In the genomic region with DNA sequence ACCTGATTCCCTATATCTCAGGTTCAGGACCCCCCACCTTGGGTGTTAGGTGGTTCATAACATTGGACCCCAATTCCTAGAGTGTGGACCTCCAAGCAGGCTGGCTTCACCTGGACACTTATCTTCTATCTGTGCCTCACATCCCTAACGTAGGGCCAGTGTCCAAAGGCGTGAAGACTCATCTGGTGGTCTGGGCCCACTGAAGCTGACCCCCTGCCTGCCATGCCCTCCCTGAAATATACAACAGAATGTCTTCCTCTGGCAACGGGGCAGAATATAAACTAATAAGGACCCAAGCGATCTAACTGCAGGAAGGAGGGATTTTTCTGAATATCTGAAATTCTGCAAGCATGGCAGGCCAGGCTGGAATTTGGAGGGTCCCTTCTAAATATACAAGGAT, we compare ENCODE assay signal across 19 cellular contexts. TPM values are rescaled to one million over a fixed set of nuclear protein-coding genes. Genes with fewer than 3 reads are reported as not detected.
DNase-seq lines count a peak whose midpoint lies in the region; ATAC-seq and TF ChIP-seq lines count a peak whose summit lies in the region.
"Had no signal": no experiment of that assay in that cellular context is flagged by ENCODE, and none has a peak within 500 bp of the region (broad histone marks: within the 10 kb centered on the region; RNA-seq: fewer than 3 reads in every experiment).

No MANE protein-coding gene starts in this region.

- H3K36me3 ChIP-seq in PC-9 (ENCODE audit: low read depth): peaks cover 5% of the 10 kb centered on the region; the same call in 1 of the 2 replicates
- H3K36me3 ChIP-seq: BLaER1 had no signal

- H3K4me1 ChIP-seq in PC-9 (replicated peaks; ENCODE audit: insufficient read depth): peaks cover 28% of the 10 kb centered on the region
- H3K4me1 ChIP-seq: BLaER1, Caco-2 had no signal

- H3K4me2 ChIP-seq in PC-9: peak overlapping the region; percentile 81
- H3K4me2 ChIP-seq: BLaER1 had no signal

- no peak overlapping the region for H2AFZ ChIP-seq in PC-9

- H3K27me3 Mint-ChIP-seq in central memory CD8-positive, alpha-beta T cell: peaks cover 100% of the 10 kb centered on the region

- H3K27ac ChIP-seq in PC-9: no peak overlapping the region
- H3K27ac ChIP-seq: BLaER1, C4-2B had no signal

- H3F3A ChIP-seq in PC-9 (ENCODE audit: insufficient read depth, low read depth): peaks cover 9% of the 10 kb centered on the region; the same call in 1 of the 2 replicates

- no peaks in the 10 kb centered on the region for H3K27me3 ChIP-seq in PC-9 (ENCODE audit: insufficient read depth, low read depth)

- intact Hi-C loops in PC-9 (cut with micrococcal nuclease; ENCODE audit: unreplicated experiment): no loop called here

- H3K9me3 ChIP-seq in PC-9 (ENCODE audit: insufficient read depth, low read depth): no peaks in the 10 kb centered on the region
- H3K9me3 ChIP-seq: Caco-2 had no signal

- no peak overlapping the region for H3K4me3 ChIP-seq in PC-9
- H3K4me3 ChIP-seq: BLaER1 had no signal

- H3K9me3 Mint-ChIP-seq in central memory CD8-positive, alpha-beta T cell: no peaks in the 10 kb centered on the region
- H3K9me3 Mint-ChIP-seq: CD8-positive, alpha-beta T cell had no signal

- H3K4me1 Mint-ChIP-seq in central memory CD8-positive, alpha-beta T cell: no peaks in the 10 kb centered on the region
- H3K4me1 Mint-ChIP-seq: B cell had no signal

- no peaks in the 10 kb centered on the region; the same call in 1 of the 2 replicates for H4K20me1 ChIP-seq in PC-9 (ENCODE audit: insufficient read depth)

- no peaks in the 10 kb centered on the region for H3K9me2 ChIP-seq in PC-9 (ENCODE audit: insufficient read depth)

- H3K27ac Mint-ChIP-seq in central memory CD8-positive, alpha-beta T cell (ENCODE audit: low read depth): peak overlapping the region; percentile 48
- H3K27ac Mint-ChIP-seq: B cell; CD4-positive, CD25-positive, alpha-beta regulatory T cell; CD8-positive, alpha-beta T cell had no signal

- no peak overlapping the region for H3K4me3 Mint-ChIP-seq in central memory CD8-positive, alpha-beta T cell
- H3K4me3 Mint-ChIP-seq: B cell; CD4-positive, CD25-positive, alpha-beta regulatory T cell; CD8-positive, alpha-beta T cell; H9 had no signal

- H3K36me3 Mint-ChIP-seq in central memory CD8-positive, alpha-beta T cell (ENCODE audit: insufficient read depth): peaks cover 8% of the 10 kb centered on the region
- H3K36me3 Mint-ChIP-seq: CD4-positive, CD25-positive, alpha-beta regulatory T cell; CD8-positive, alpha-beta T cell had no signal

- no TSS peak for BruUV-seq in PC-9 (replicated peaks; lab: Mats Ljungman, UMichigan)

- no peak for TF ChIP-seq CTCF in PC-9 (conservative IDR thresholded peaks at IDR 0.05)

- DNase-seq in PC-9 (no peak), islet precursor cell (peak; percentile 17)
- no peak for DNase-seq in central memory CD8-positive, alpha-beta T cell (ENCODE audit: low spot score in 2 of 2)
- no peak for DNase-seq in stimulated activated CD4-positive, alpha-beta T cell treated with anti-CD3 and anti-CD28 coated beads, Interleukin-4, amount 100 ng/mL, for 1 hour
- no peak for DNase-seq in stimulated activated naive CD4-positive, alpha-beta T cell treated with Interleukin-2 at 50 U/mL for 16 hours (lab: John Stamatoyannopoulos, UW)
- DNase-seq: Caco-2; CD4-positive, CD25-positive, alpha-beta regulatory T cell; CD8-positive, alpha-beta T cell; DMS153; DND-41; GOT3; H9 had no signal

- POLR2A ChIA-PET in PC-9 (lab: Charles Lee; ENCODE audit: unreplicated experiment): interaction anchor here (0.7 kb wide), 1 partner anchor 119 kb away, joined by 4 read pairs; no protein-coding TSS in a partner anchor

- CTCF ChIA-PET in PC-9 (lab: Charles Lee): no interaction called here

- H3K79me2 ChIP-seq in PC-9 (ENCODE audit: low read depth): peaks cover 59% of the 10 kb centered on the region

- no peak for ATAC-seq in central memory CD8-positive, alpha-beta T cell (replicated peaks; ENCODE audit: extremely low read depth, poor library complexity, severe bottlenecking)
- ATAC-seq in GM18870 (IDR thresholded peaks at IDR 0.05; ENCODE audit: unreplicated experiment): no peak
- ATAC-seq in GM19463 (IDR thresholded peaks at IDR 0.05; ENCODE audit: unreplicated experiment): no peak
- ATAC-seq: CD8-positive, alpha-beta T cell; HCT116 had no signal

RNA-seq across cellular contexts. Expression of a gene that starts 5.6 kb away (rescaled TPM):
- total RNA-seq in PC-9 (2021): 1.5 and 1.8 TPM in 2 replicates
- total RNA-seq: B cell; CD4-positive, CD25-positive, alpha-beta regulatory T cell; CD8-positive, alpha-beta T cell; H9 had no signal

RNA-seq across cellular contexts. Expression of a gene that starts 10.5 kb away (rescaled TPM):
- 0.24 and 0.28 TPM in 2 replicates for total RNA-seq in PC-9 (2021)
- total RNA-seq: A172; B cell; CD4-positive, CD25-positive, alpha-beta regulatory T cell; CD8-positive, alpha-beta T cell; H9 had no signal

RNA-seq across cellular contexts. Expression of a gene that starts 28.7 kb away (rescaled TPM):
- 2.4 and 2.9 TPM in 2 replicates for total RNA-seq in PC-9 (2021)
- total RNA-seq: B cell; CD4-positive, CD25-positive, alpha-beta regulatory T cell; CD8-positive, alpha-beta T cell; H9 had no signal

RNA-seq across cellular contexts. Expression of a gene that starts 30.5 kb away (rescaled TPM):
- total RNA-seq in PC-9 (2021): 7.9 and 9.2 TPM in 2 replicates
- total RNA-seq: B cell; CD4-positive, CD25-positive, alpha-beta regulatory T cell; CD8-positive, alpha-beta T cell; H9 had no signal

RNA-seq across cellular contexts. Expression of a gene that starts 40.7 kb away (rescaled TPM):
- total RNA-seq in PC-9 (2021): 1.1 and 1.4 TPM in 2 replicates
- total RNA-seq: B cell; CD4-positive, CD25-positive, alpha-beta regulatory T cell; CD8-positive, alpha-beta T cell; H9 had no signal
